Comparison of ENCODE assay signal across 17 cellular contexts in the genomic region with DNA sequence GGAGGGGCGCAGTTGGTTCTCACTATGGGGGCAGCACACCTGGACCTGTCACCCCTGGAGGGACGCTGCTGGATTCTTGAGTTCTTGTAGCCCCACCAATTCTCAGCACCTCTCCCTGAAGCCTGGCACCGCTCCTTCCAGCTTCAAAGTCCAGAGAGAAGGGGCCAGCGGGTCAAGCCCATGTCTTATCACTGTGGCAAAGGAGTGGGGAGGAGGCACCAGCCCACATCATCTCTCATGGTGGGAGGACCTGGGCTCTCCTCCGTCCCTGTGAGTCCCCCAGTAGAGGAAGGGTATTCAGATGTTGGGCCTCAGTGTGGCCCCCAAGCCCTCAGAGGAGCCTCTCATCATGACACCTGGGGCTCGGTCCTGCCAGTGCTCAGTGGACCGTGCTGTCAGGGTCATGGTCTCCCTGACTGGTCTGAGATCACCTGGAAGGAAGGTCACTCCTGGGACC.
A peak's percentile ranks its signal among the peaks of the same experiment; 100 is the strongest.
DNase-seq lines count a peak whose midpoint lies in the region; ATAC-seq and TF ChIP-seq lines count a peak whose summit lies in the region.
"Had no signal": no experiment of that assay in that cellular context is flagged by ENCODE, and none has a peak within 500 bp of the region (broad histone marks: within the 10 kb centered on the region; RNA-seq: fewer than 3 reads in every experiment).

No MANE protein-coding gene starts in this region.

- no peak overlapping the region for H3K4me3 Mint-ChIP-seq in activated T-helper 17 cell treated with anti-CD3 and anti-CD28 coated beads, Interleukin-2, amount 50 U/mL, for 72 hours
- H3K4me3 Mint-ChIP-seq: endodermal cell had no signal

- peaks cover 6% of the 10 kb centered on the region for H3K9me3 ChIP-seq in RWPE2 (ENCODE audit: severe bottlenecking)
- no peaks in the 10 kb centered on the region for H3K9me3 ChIP-seq in hepatocyte (ENCODE audit: low read depth)

- H3K36me3 ChIP-seq in ACC112 (ENCODE audit: insufficient read depth, low read length) = no peaks in the 10 kb centered on the region
- H3K36me3 ChIP-seq in RWPE2 (ENCODE audit: low read depth) = no peaks in the 10 kb centered on the region
- H3K36me3 ChIP-seq in hepatocyte (replicated peaks; ENCODE audit: insufficient read depth, low read depth) = no peaks in the 10 kb centered on the region
- H3K36me3 ChIP-seq: gastrocnemius medialis had no signal

- H2AFZ ChIP-seq in ACC112 (ENCODE audit: low read length, unreplicated experiment) (no peak overlapping the region), hepatocyte (no peak overlapping the region)
- H2AFZ ChIP-seq: GM23248 had no signal

- no peaks in the 10 kb centered on the region for H4K20me1 ChIP-seq in hepatocyte (ENCODE audit: insufficient read depth, poor library complexity, severe bottlenecking)

- no peaks in the 10 kb centered on the region for H3K9me3 Mint-ChIP-seq in activated T-helper 17 cell treated with anti-CD3 and anti-CD28 coated beads, Interleukin-2, amount 50 U/mL, for 72 hours

- peak overlapping the region; percentile 64; the same call in 1 of the 2 replicates for H3K27ac ChIP-seq in ACC112 (ENCODE audit: low read depth, low read length)
- peak overlapping the region; percentile 94 for H3K27ac ChIP-seq in RWPE2 (ENCODE audit: poor library complexity, severe bottlenecking)
- peak overlapping the region; percentile 81 for H3K27ac ChIP-seq in hepatocyte

- H3K4me1 ChIP-seq in ACC112 (ENCODE audit: control insufficient read depth, insufficient read depth, low read length, unreplicated experiment) (peaks cover 43% of the 10 kb centered on the region), RWPE2 (ENCODE audit: insufficient read depth, poor library complexity, severe bottlenecking) (peaks cover 33% of the 10 kb centered on the region), hepatocyte (ENCODE audit: insufficient read depth) (peaks cover 43% of the 10 kb centered on the region)

- intact Hi-C loops in sciatic nerve (cut with DNase I) = no loop called here

- H3K4me1 Mint-ChIP-seq in activated T-helper 17 cell treated with anti-CD3 and anti-CD28 coated beads, Interleukin-2, amount 50 U/mL, for 72 hours = peaks cover 12% of the 10 kb centered on the region

- TF ChIP-seq CTCF in RWPE2 (IDR thresholded peaks at IDR 0.05; ENCODE audit: poor library complexity, severe bottlenecking) (no peak), hepatocyte (IDR thresholded peaks at IDR 0.05; ENCODE audit: poor library complexity) (no peak)

- no peaks in the 10 kb centered on the region for H3K27me3 Mint-ChIP-seq in activated T-helper 17 cell treated with anti-CD3 and anti-CD28 coated beads, Interleukin-2, amount 50 U/mL, for 72 hours

- no peak overlapping the region for H3K4me2 ChIP-seq in hepatocyte

- ATAC-seq in RWPE2 (ENCODE audit: low read depth) (no peak), sciatic nerve (no peak), GM21576 (IDR thresholded peaks at IDR 0.05; ENCODE audit: unreplicated experiment) (no peak)
- no peak for ATAC-seq in activated T-helper 17 cell treated with anti-CD3 and anti-CD28 coated beads, Interleukin-2, amount 50 U/mL, for 72 hours (replicated peaks)
- ATAC-seq: gastrocnemius medialis had no signal

- H3K4me3 ChIP-seq in ACC112 (ENCODE audit: low read depth, low read length) (no peak overlapping the region), RWPE2 (ENCODE audit: severe bottlenecking) (no peak overlapping the region), hepatocyte (no peak overlapping the region)
- H3K4me3 ChIP-seq: gastrocnemius medialis, GM23248 had no signal

- H3K79me2 ChIP-seq in ACC112 (ENCODE audit: control insufficient read depth, insufficient read depth, low read length, unreplicated experiment) (no peaks in the 10 kb centered on the region), hepatocyte (no peaks in the 10 kb centered on the region)

- H3K9me2 ChIP-seq in hepatocyte (replicated peaks; ENCODE audit: insufficient read depth) = no peaks in the 10 kb centered on the region

- H3K27me3 ChIP-seq in ACC112 (ENCODE audit: insufficient read depth, low read length) (no peaks in the 10 kb centered on the region), RWPE2 (ENCODE audit: insufficient read depth, poor library complexity, severe bottlenecking) (no peaks in the 10 kb centered on the region), hepatocyte (no peaks in the 10 kb centered on the region)
- H3K27me3 ChIP-seq: gastrocnemius medialis had no signal

- WGBS in hepatocyte (ENCODE audit: low lambda C conversion rate, missing lambda C conversion rate) = 92% methylated on average over 7 of the region's 7 CpGs

- peak; percentile 32 for DNase-seq in RWPE2 (ENCODE audit: low spot score)
- DNase-seq in hepatocyte (ENCODE audit: low spot score) = no peak
- DNase-seq in sciatic nerve (ENCODE audit: low spot score) = peak; percentile 54
- no peak for DNase-seq in GM19240 (ENCODE audit: insufficient read length, low spot score)
- no peak for DNase-seq in superior temporal gyrus (ENCODE audit: extremely low spot score)
- DNase-seq: activated gamma-delta T cell treated with Interleukin-2 at 50 U/mL for 16 hours; endodermal cell; gastrocnemius medialis; Karpas-422; NCI-H1694; NCI-H69; SIG-M5; stimulated activated naive CD4-positive, alpha-beta T cell had no signal

- H3K36me3 Mint-ChIP-seq in activated T-helper 17 cell treated with anti-CD3 and anti-CD28 coated beads, Interleukin-2, amount 50 U/mL, for 72 hours (ENCODE audit: low read depth) = no peaks in the 10 kb centered on the region

- H3K27ac Mint-ChIP-seq in activated T-helper 17 cell treated with anti-CD3 and anti-CD28 coated beads, Interleukin-2, amount 50 U/mL, for 72 hours = no peak overlapping the region

Comparison
In these comparisons a context has a peak if more than half of its experiments do, and no peak if none do; other contexts are left out.
1. DNase-seq: peak in RWPE2 (single experiment) and sciatic nerve (single experiment); none in hepatocyte (single experiment), GM19240 (single experiment) and superior temporal gyrus (single experiment).
2. Peak in every context shown above with its lines, with median percentiles within 50 percentile points of each other: H3K27ac ChIP-seq.